ENCODE assay signal across 8 cellular contexts in genomic region chr4:74364649-74365491, GRCh38. TPM values are rescaled to one million over a fixed set of nuclear protein-coding genes. Genes with fewer than 3 reads are reported as not detected.
DNase-seq lines count a peak whose midpoint lies in the region; ATAC-seq and TF ChIP-seq lines count a peak whose summit lies in the region.

TSS of gene EREG (plus strand) at chr4:74365145. CDS start at chr4:74365309, 164 bp downstream.

- H3K36me3 ChIP-seq in ACC112 (ENCODE audit: insufficient read depth, low read length) (no peaks in the 10 kb centered on the region), psoas muscle (ENCODE audit: insufficient read depth in 1 of 2, low read depth in 1 of 2) (no peaks in the 10 kb centered on the region)

- 7 to 9% (median 7%) methylated on average over 40 of the region's 40 CpGs for WGBS in psoas muscle, 3 donors

- intact Hi-C loops in activated T-helper 2 cell treated with anti-CD3 and anti-CD28 coated beads, Interferon-gamma antibody, Interleukin-2, Interleukin-4, amounts not matched to agents 10 μg/mL and 5 μg/mL and 100 μg/mL, durations not matched to agents 14 hours and 24 hours and 36 hours (cut with micrococcal nuclease) = no loop called here
- intact Hi-C loops in left ventricle myocardium superior (cut with micrococcal nuclease) (no loop called here), psoas muscle (cut with DNase I) (no loop called here)

- H3K36me3 Mint-ChIP-seq in activated T-helper 2 cell treated with anti-CD3 and anti-CD28 coated beads, Interferon-gamma antibody, Interleukin-2, Interleukin-4, amounts not matched to agents 10 μg/mL and 5 μg/mL and 100 μg/mL, durations not matched to agents 14 hours and 24 hours and 36 hours (ENCODE audit: low read depth) = no peaks in the 10 kb centered on the region

- peak; percentile 48 for ATAC-seq in GM18907 (IDR thresholded peaks at IDR 0.05; ENCODE audit: unreplicated experiment)
- ATAC-seq in HG03442 (IDR thresholded peaks at IDR 0.05; ENCODE audit: unreplicated experiment) = peak; percentile 45
- ATAC-seq in left ventricle myocardium superior = peak; percentile 56
- peak in 1 of 4 donors; percentile 41 for ATAC-seq in psoas muscle

- no peak within 1 kb of the TSS for H3K27ac Mint-ChIP-seq in activated T-helper 2 cell treated with anti-CD3 and anti-CD28 coated beads, Interferon-gamma antibody, Interleukin-2, Interleukin-4, amounts not matched to agents 10 μg/mL and 5 μg/mL and 100 μg/mL, durations not matched to agents 14 hours and 24 hours and 36 hours

- no peaks in the 10 kb centered on the region for H3K9me3 Mint-ChIP-seq in activated T-helper 2 cell treated with anti-CD3 and anti-CD28 coated beads, Interferon-gamma antibody, Interleukin-2, Interleukin-4, amounts not matched to agents 10 μg/mL and 5 μg/mL and 100 μg/mL, durations not matched to agents 14 hours and 24 hours and 36 hours

- peak within 1 kb of the TSS; percentile 80 for H3K4me3 ChIP-seq in ACC112 (ENCODE audit: low read depth, low read length)
- peak within 1 kb of the TSS; percentile 48 for H3K4me3 ChIP-seq in psoas muscle

- H2AFZ ChIP-seq in ACC112 (ENCODE audit: low read length, unreplicated experiment) = peak within 1 kb of the TSS; percentile 81

- no peak for DNase-seq in activated T-helper 2 cell treated with anti-CD3 and anti-CD28 coated beads, Interferon-gamma antibody, Interleukin-2, Interleukin-4, amounts not matched to agents 10 μg/mL and 5 μg/mL and 100 μg/mL, durations not matched to agents 14 hours and 24 hours and 36 hours (ENCODE audit: low spot score)
- DNase-seq in left ventricle myocardium superior (peak; percentile 50), psoas muscle (peak in 1 of 2 donors; percentile 14), pons (ENCODE audit: low spot score) (no peak), D341Med (ENCODE audit: low spot score) (no peak)

- no peaks in the 10 kb centered on the region for H3K9me3 ChIP-seq in psoas muscle

- no peak for TF ChIP-seq CTCF in psoas muscle (IDR thresholded peaks at IDR 0.05)

- H3K4me3 Mint-ChIP-seq in activated T-helper 2 cell treated with anti-CD3 and anti-CD28 coated beads, Interferon-gamma antibody, Interleukin-2, Interleukin-4, amounts not matched to agents 10 μg/mL and 5 μg/mL and 100 μg/mL, durations not matched to agents 14 hours and 24 hours and 36 hours (ENCODE audit: low read depth) = peak within 1 kb of the TSS; percentile 58

- peaks cover 8% of the 10 kb centered on the region for H3K4me1 Mint-ChIP-seq in activated T-helper 2 cell treated with anti-CD3 and anti-CD28 coated beads, Interferon-gamma antibody, Interleukin-2, Interleukin-4, amounts not matched to agents 10 μg/mL and 5 μg/mL and 100 μg/mL, durations not matched to agents 14 hours and 24 hours and 36 hours (ENCODE audit: low read depth)

- H3K27ac ChIP-seq in ACC112 (ENCODE audit: low read depth, low read length) = peak within 1 kb of the TSS; percentile 81
- H3K27ac ChIP-seq in psoas muscle = no peak within 1 kb of the TSS

- H3K4me1 ChIP-seq in ACC112 (ENCODE audit: control insufficient read depth, insufficient read depth, low read length, unreplicated experiment) (peaks cover 16% of the 10 kb centered on the region), psoas muscle (peaks cover 5% of the 10 kb centered on the region)

- peaks cover 37% of the 10 kb centered on the region for H3K79me2 ChIP-seq in ACC112 (ENCODE audit: control insufficient read depth, insufficient read depth, low read length, unreplicated experiment)

- peaks cover 46% of the 10 kb centered on the region for H3K27me3 Mint-ChIP-seq in activated T-helper 2 cell treated with anti-CD3 and anti-CD28 coated beads, Interferon-gamma antibody, Interleukin-2, Interleukin-4, amounts not matched to agents 10 μg/mL and 5 μg/mL and 100 μg/mL, durations not matched to agents 14 hours and 24 hours and 36 hours (ENCODE audit: low read depth)

- H3K27me3 ChIP-seq in ACC112 (ENCODE audit: insufficient read depth, low read length) (no peaks in the 10 kb centered on the region), psoas muscle (ENCODE audit: insufficient read depth in 3 of 3, low read length in 2 of 3) (peaks cover 3 to 20% (median 6%) of the 10 kb centered on the region in 3 donors)

RNA-seq across cellular contexts. Expression of gene EREG, which starts in this region (rescaled TPM):
- not detected in 2 replicates for total RNA-seq in activated T-helper 2 cell treated with anti-CD3 and anti-CD28 coated beads, Interferon-gamma antibody, Interleukin-2, Interleukin-4, amounts not matched to agents 10 μg/mL and 5 μg/mL and 100 μg/mL, durations not matched to agents 14 hours and 24 hours and 36 hours
- 3.2 TPM for total RNA-seq in left ventricle myocardium superior
- total RNA-seq in psoas muscle = under 1 TPM in 1 of 4 donors, not detected in 3; 0.20 TPM
- under 1 TPM in 1 of 3 donors, not detected in 2; 0.03 TPM for polyA plus RNA-seq in psoas muscle
